Comparison of ENCODE assay signal across 8 cellular contexts in the genomic region with DNA sequence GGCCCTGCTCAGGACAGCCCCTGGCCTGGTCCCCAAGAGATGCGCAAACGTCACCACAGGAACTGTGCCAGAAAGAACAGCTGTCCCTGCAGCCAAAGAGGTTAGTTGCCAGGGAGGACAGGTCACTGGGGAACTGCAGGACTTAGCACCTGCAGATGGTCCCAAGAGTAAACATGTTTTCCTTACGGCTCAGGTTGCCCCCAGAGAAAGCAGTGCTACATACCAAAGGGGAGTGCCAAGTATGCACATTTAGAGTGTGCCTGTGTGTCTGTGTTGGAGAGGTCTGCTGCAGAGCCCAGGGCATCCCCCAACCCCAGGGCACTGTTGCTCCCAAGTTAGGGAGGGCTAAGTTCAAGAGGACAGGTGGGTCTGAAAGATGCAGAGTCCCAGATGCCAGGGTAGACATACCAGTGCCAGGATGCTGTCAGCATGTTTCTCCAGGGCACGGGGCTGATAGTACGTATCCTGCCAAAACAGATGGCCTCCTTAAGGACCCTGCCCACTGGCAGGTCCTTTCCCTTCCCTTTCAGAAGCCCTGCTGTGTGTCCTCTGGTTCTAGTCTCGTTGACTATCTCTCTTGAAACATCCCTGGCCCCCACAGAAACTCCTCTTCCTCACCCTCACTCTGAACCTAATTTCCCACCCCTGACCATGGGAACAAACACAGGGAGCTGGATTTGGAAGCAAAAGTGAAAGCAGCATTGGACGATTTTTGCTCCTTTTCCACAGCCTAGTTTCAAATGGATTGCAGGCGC. TPM values are rescaled to one million over a fixed set of nuclear protein-coding genes. Genes with fewer than 3 reads are reported as not detected.
DNase-seq lines count a peak whose midpoint lies in the region; ATAC-seq and TF ChIP-seq lines count a peak whose summit lies in the region.

No MANE protein-coding gene starts in this region.

- no peaks in the 10 kb centered on the region for H3K27me3 ChIP-seq in SJCRH30
- H3K27me3 ChIP-seq in fibroblast of lung (ENCODE audit: control insufficient read depth, insufficient read depth, low read length): no peaks in the 10 kb centered on the region
- no peaks in the 10 kb centered on the region for H3K27me3 ChIP-seq in osteoblast (ENCODE audit: insufficient read depth, low read length)

- ATAC-seq in GM19463 (IDR thresholded peaks at IDR 0.05; ENCODE audit: unreplicated experiment) (no peak), GM21529 (IDR thresholded peaks at IDR 0.05; ENCODE audit: unreplicated experiment) (no peak), HG02885 (IDR thresholded peaks at IDR 0.05; ENCODE audit: poor library complexity, unreplicated experiment) (no peak)

- peaks cover 10% of the 10 kb centered on the region for H3K4me1 ChIP-seq in SJCRH30
- H3K4me1 ChIP-seq in fibroblast of lung (ENCODE audit: control insufficient read depth, extremely low read depth, insufficient read depth, low read length): peaks cover 8% of the 10 kb centered on the region
- peaks cover 10% of the 10 kb centered on the region for H3K4me1 ChIP-seq in osteoblast (ENCODE audit: insufficient read depth, low read length)

- no peaks in the 10 kb centered on the region for H3K27me3 Mint-ChIP-seq in activated T-cell treated with anti-CD3 and anti-CD28 coated beads, Interleukin-2, amount 50 U/mL, for 24 hours

- H3K9ac ChIP-seq in fibroblast of lung (ENCODE audit: insufficient read depth, low read length): peak overlapping the region; percentile 96

- H3K4me3 ChIP-seq in SJCRH30: peak overlapping the region; percentile 79
- H3K4me3 ChIP-seq in fibroblast of lung (replicated peaks in 1 of 4; ENCODE audit: control extremely low read depth in 1 of 4, insufficient read depth in 1 of 4, low read depth in 3 of 4, low read length in 4 of 4): peak overlapping the region; percentile 76 to 93 (median 82)
- peak overlapping the region; percentile 88 for H3K4me3 ChIP-seq in osteoblast (ENCODE audit: insufficient read depth, low read length)

- TF ChIP-seq CTCF in fibroblast of lung (conservative IDR thresholded peaks at IDR 0.05 in 1 of 2, IDR thresholded peaks at IDR 0.05 in 1 of 2; ENCODE audit: low read depth in 1 of 2, low read length in 2 of 2) (no peak), osteoblast (IDR thresholded peaks at IDR 0.05; ENCODE audit: extremely low read depth, low read depth, low read length) (no peak)

- H3K79me2 ChIP-seq in fibroblast of lung (ENCODE audit: control insufficient read depth, insufficient read depth, low read length) (peaks cover 22% of the 10 kb centered on the region), osteoblast (ENCODE audit: insufficient read depth, low read length) (peaks cover 39% of the 10 kb centered on the region)

- H3K4me3 Mint-ChIP-seq in activated T-cell treated with anti-CD3 and anti-CD28 coated beads, Interleukin-2, amount 50 U/mL, for 24 hours: peak overlapping the region; percentile 98

- H3K27ac ChIP-seq in SJCRH30: no peak overlapping the region
- H3K27ac ChIP-seq in fibroblast of lung (ENCODE audit: insufficient read depth, low read length): peak overlapping the region; percentile 98
- H3K27ac ChIP-seq in osteoblast (ENCODE audit: low read depth, low read length): peak overlapping the region; percentile 94

- peaks cover 48% of the 10 kb centered on the region for H3K36me3 Mint-ChIP-seq in activated T-cell treated with anti-CD3 and anti-CD28 coated beads, Interleukin-2, amount 50 U/mL, for 24 hours (ENCODE audit: low read depth)

- peak overlapping the region; percentile 98 for H3K4me2 ChIP-seq in fibroblast of lung (ENCODE audit: extremely low read depth, insufficient read depth, low read length)
- peak overlapping the region; percentile 92 for H3K4me2 ChIP-seq in osteoblast (ENCODE audit: insufficient read depth, low read length)

- peak overlapping the region; percentile 98 for H3K27ac Mint-ChIP-seq in activated T-cell treated with anti-CD3 and anti-CD28 coated beads, Interleukin-2, amount 50 U/mL, for 24 hours

- H3K36me3 ChIP-seq in SJCRH30 (no peaks in the 10 kb centered on the region), fibroblast of lung (ENCODE audit: control insufficient read depth, insufficient read depth, low read length) (no peaks in the 10 kb centered on the region), osteoblast (ENCODE audit: insufficient read depth, low read length) (peaks cover 16% of the 10 kb centered on the region)

- H3K9me3 Mint-ChIP-seq in activated T-cell treated with anti-CD3 and anti-CD28 coated beads, Interleukin-2, amount 50 U/mL, for 24 hours: no peaks in the 10 kb centered on the region

- H3K4me1 Mint-ChIP-seq in activated T-cell treated with anti-CD3 and anti-CD28 coated beads, Interleukin-2, amount 50 U/mL, for 24 hours (ENCODE audit: low read depth): peaks cover 42% of the 10 kb centered on the region

- H3K9me3 ChIP-seq in SJCRH30 (replicated peaks) (no peaks in the 10 kb centered on the region), fibroblast of lung (ENCODE audit: control insufficient read depth, insufficient read depth, low read depth, low read length) (no peaks in the 10 kb centered on the region), osteoblast (ENCODE audit: low read depth, low read length) (no peaks in the 10 kb centered on the region)

- DNase-seq in activated T-cell treated with anti-CD3 and anti-CD28 coated beads, Interleukin-2, amount 50 U/mL, for 24 hours: no peak
- no peak for DNase-seq in activated T-cell treated with anti-CD3 and anti-CD28 coated beads, Interleukin-2, amount 50 U/mL, for 1 hour
- DNase-seq in SJCRH30 (peak; percentile 48 to 54), fibroblast of lung (ENCODE audit: low read depth in 2 of 2) (peak; percentile 7 to 51), osteoblast (ENCODE audit: insufficient read length, low spot score, missing footprints) (peak; percentile 61)

- H2AFZ ChIP-seq in fibroblast of lung (ENCODE audit: low read length): peak overlapping the region; percentile 77
- H2AFZ ChIP-seq in osteoblast (ENCODE audit: low read length): peak overlapping the region; percentile 83

- H4K20me1 ChIP-seq in fibroblast of lung (ENCODE audit: control insufficient read depth, extremely low read depth, insufficient read depth, low read length) (no peaks in the 10 kb centered on the region), osteoblast (ENCODE audit: insufficient read depth, low read length) (peaks cover 13% of the 10 kb centered on the region)

RNA-seq across cellular contexts. Expression of gene ABHD16A, which starts 1.3 kb away (rescaled TPM):
- 18.8 and 22.4 TPM in 2 replicates for total RNA-seq in SJCRH30 (2014; rRNA removed; shearing (Covaris generic))
- total RNA-seq in fibroblast of lung (62.1 and 72.0 TPM in 2 replicates), osteoblast (41.0 and 43.4 TPM in 2 replicates)
- polyA plus RNA-seq in fibroblast of lung: 24.2 and 25.1 TPM in 2 replicates
- polyA plus RNA-seq in fibroblast of lung (2012): 26.8 and 27.0 TPM in 2 replicates
- polyA minus RNA-seq in fibroblast of lung (ENCODE audit: low replicate concordance): 93.5 and 93.6 TPM in 2 replicates

RNA-seq across cellular contexts. Expression of gene LY6G6F, which starts 4.8 kb away (rescaled TPM):
- total RNA-seq in SJCRH30 (2014; rRNA removed; shearing (Covaris generic)): not detected in 2 replicates
- not detected in 2 replicates for total RNA-seq in fibroblast of lung
- polyA plus RNA-seq in fibroblast of lung: not detected in 2 replicates
- polyA plus RNA-seq in fibroblast of lung (2012): not detected in 2 replicates
- polyA minus RNA-seq in fibroblast of lung (ENCODE audit: low replicate concordance): not detected in 2 replicates
- not detected in 2 replicates for total RNA-seq in osteoblast

RNA-seq across cellular contexts. Expression of gene LY6G6D, which starts 13.3 kb away (rescaled TPM):
- not detected in 2 replicates for total RNA-seq in SJCRH30 (2014; rRNA removed; shearing (Covaris generic))
- total RNA-seq in fibroblast of lung (not detected in 2 replicates), osteoblast (not detected in 2 replicates)
- polyA plus RNA-seq in fibroblast of lung: not detected in 2 replicates
- not detected in 2 replicates for polyA plus RNA-seq in fibroblast of lung (2012)
- polyA minus RNA-seq in fibroblast of lung (ENCODE audit: low replicate concordance): not detected in 2 replicates

RNA-seq across cellular contexts. Expression of gene LY6G6C, which starts 19.7 kb away (rescaled TPM):
- not detected in 2 replicates for total RNA-seq in SJCRH30 (2014; rRNA removed; shearing (Covaris generic))
- total RNA-seq in fibroblast of lung (not detected in 2 replicates), osteoblast (not detected in 2 replicates)
- not detected in 2 replicates for polyA plus RNA-seq in fibroblast of lung
- polyA plus RNA-seq in fibroblast of lung (2012): 0.16 TPM in 1 of 2 replicates, not detected in the other
- polyA minus RNA-seq in fibroblast of lung (ENCODE audit: low replicate concordance): 1.1 TPM in 1 of 2 replicates, not detected in the other

RNA-seq across cellular contexts. Expression of gene LY6G5C, which starts 21.0 kb away (rescaled TPM):
- total RNA-seq in SJCRH30 (2014; rRNA removed; shearing (Covaris generic)): 0.25 and 1.6 TPM in 2 replicates
- total RNA-seq in fibroblast of lung (0.51 and 0.83 TPM in 2 replicates), osteoblast (0.59 and 0.72 TPM in 2 replicates)
- 2.0 and 2.9 TPM in 2 replicates for polyA plus RNA-seq in fibroblast of lung
- polyA plus RNA-seq in fibroblast of lung (2012): 1.4 and 2.3 TPM in 2 replicates
- 2.8 TPM in 1 of 2 replicates, not detected in the other for polyA minus RNA-seq in fibroblast of lung (ENCODE audit: low replicate concordance)

Comparison
In these comparisons a context has a peak if more than half of its experiments do, and no peak if none do; other contexts are left out.
1. DNase-seq: peak in SJCRH30 (2 of 2), fibroblast of lung (2 of 2) and osteoblast (single experiment); none in activated T-cell treated with anti-CD3 and anti-CD28 coated beads, Interleukin-2, amount 50 U/mL, for 24 hours (single experiment) and activated T-cell treated with anti-CD3 and anti-CD28 coated beads, Interleukin-2, amount 50 U/mL, for 1 hour (single experiment).
2. Peak in every context shown above with its lines, with median percentiles within 50 percentile points of each other: H3K4me3 ChIP-seq.